In the genomic region with DNA sequence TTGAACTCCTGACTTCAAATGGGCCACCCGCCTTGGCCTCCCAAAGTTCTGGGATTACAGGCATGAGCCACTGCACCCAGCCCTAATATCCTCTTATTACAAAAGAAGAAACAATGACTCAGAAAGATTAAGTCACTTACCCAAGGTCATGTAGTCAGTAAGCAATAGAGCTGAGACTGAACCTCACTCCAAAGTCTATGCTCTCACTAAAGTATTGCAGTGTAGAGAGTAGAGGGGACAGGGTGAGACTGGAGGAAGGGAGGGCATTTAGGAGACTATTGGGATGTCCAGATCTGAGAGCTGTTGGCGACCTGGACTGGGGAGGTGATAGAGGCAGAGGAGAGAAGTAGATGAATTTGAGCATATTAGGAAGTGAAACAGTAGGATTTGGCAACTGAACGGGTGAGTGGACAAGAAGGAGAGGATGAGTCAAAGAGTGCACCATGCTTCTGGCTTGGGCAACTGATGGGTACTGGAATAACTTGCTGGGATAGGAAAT, we compare ENCODE assay signal across 10 cellular contexts. TPM values are rescaled to one million over a fixed set of nuclear protein-coding genes. Genes with fewer than 3 reads are reported as not detected.
DNase-seq lines count a peak whose midpoint lies in the region; ATAC-seq, FAIRE-seq and TF ChIP-seq lines count a peak whose summit lies in the region.
"Had no signal": no experiment of that assay in that cellular context is flagged by ENCODE, and none has a peak within 500 bp of the region (broad histone marks: within the 10 kb centered on the region; RNA-seq: fewer than 3 reads in every experiment).

No MANE protein-coding gene starts in this region.

- 39% methylated on average over 3 of the region's 3 CpGs for WGBS in A549 (ENCODE audit: missing lambda C conversion rate)
- WGBS in gastroesophageal sphincter (ENCODE audit: low coverage in 1 of 2), 2 donors: 69 to 85% methylated on average over 2 to 3 of the region's 3 CpGs
- WGBS in transverse colon (ENCODE audit: low coverage in 1 of 2), 2 donors: 76 to 78% methylated on average over 2 to 3 of the region's 3 CpGs

- H3K4me3 ChIP-seq in A549: no peak overlapping the region
- H3K4me3 ChIP-seq in HCT116 (replicated peaks in 1 of 2; ENCODE audit: low read depth in 1 of 2, low read length in 2 of 2): no peak overlapping the region
- no peak overlapping the region for H3K4me3 ChIP-seq in gastroesophageal sphincter
- no peak overlapping the region for H3K4me3 ChIP-seq in transverse colon

- H3K36me3 Mint-ChIP-seq in activated CD4-positive, alpha-beta memory T cell treated with anti-CD3 and anti-CD28 coated beads, Interleukin-2, amount 10 ng/mL, durations not matched to agents 7 days and 5 days (ENCODE audit: low read depth): peaks cover 68% of the 10 kb centered on the region

- no peak for TF ChIP-seq POLR2A in A549 (IDR thresholded peaks at IDR 0.05; ENCODE audit: low read length)
- TF ChIP-seq POLR2A in HCT116 (IDR thresholded peaks at IDR 0.05; ENCODE audit: borderline replicate concordance, extremely low read depth, insufficient read depth, insufficient read length): no peak
- TF ChIP-seq POLR2A in gastroesophageal sphincter (IDR thresholded peaks at IDR 0.05): no peak
- TF ChIP-seq POLR2A in transverse colon (IDR thresholded peaks at IDR 0.05): no peak

- H3K36me3 ChIP-seq in HCT116 (ENCODE audit: control insufficient read depth in 1 of 2, insufficient read depth in 2 of 2, low read length in 2 of 2) (no peaks in the 10 kb centered on the region), gastroesophageal sphincter (peaks cover 0 to 5% of the 10 kb centered on the region in 2 donors), transverse colon (no peaks in the 10 kb centered on the region)

- TF ChIP-seq RAD21 in A549 (conservative IDR thresholded peaks at IDR 0.05 in 1 of 2, IDR thresholded peaks at IDR 0.05 in 1 of 2) (no peak), HCT116 (IDR thresholded peaks at IDR 0.05; ENCODE audit: low read depth) (no peak)

- peaks cover 45% of the 10 kb centered on the region for H3K4me1 Mint-ChIP-seq in activated CD4-positive, alpha-beta memory T cell treated with anti-CD3 and anti-CD28 coated beads, Interleukin-2, amount 10 ng/mL, durations not matched to agents 7 days and 5 days

- BruUV-seq in HCT116 (replicated peaks; lab: Mats Ljungman, UMichigan): no TSS peak

- no peak overlapping the region for H3K9ac ChIP-seq in HCT116 (ENCODE audit: low read length)

- in situ Hi-C loops in transverse colon (cut with MboI; ENCODE audit: low pct_ligation_motif_present in 1 of 4, low pct_unique_long_range_greater_than_20kb in 1 of 4, low sequenced_read_pairs in 3 of 4): no loop called here

- CTCF ChIA-PET in A549 (lab: Yijun Ruan, JAX): no interaction called here
- CTCF ChIA-PET in HCT116 (lab: Charles Lee): no interaction called here
- CTCF ChIA-PET in activated CD4-positive, alpha-beta memory T cell treated with anti-CD3 and anti-CD28 coated beads, Interleukin-2, amount 10 ng/mL, durations not matched to agents 7 days and 5 days (lab: Charles Lee): no interaction called here

- 0 out of 3 replicates have a peak, but pooled peaks cover 4% of the 10 kb centered on the region for H3K9me3 ChIP-seq in A549
- H3K9me3 ChIP-seq in HCT116 (ENCODE audit: control insufficient read depth in 1 of 2, insufficient read depth in 1 of 2, low read depth in 1 of 2, low read length in 2 of 2): no peaks in the 10 kb centered on the region
- no peaks in the 10 kb centered on the region for H3K9me3 ChIP-seq in gastroesophageal sphincter
- no peaks in the 10 kb centered on the region for H3K9me3 ChIP-seq in transverse colon

- H3K79me2 ChIP-seq in HCT116 (ENCODE audit: insufficient read depth, low read length): no peaks in the 10 kb centered on the region

- peak overlapping the region; percentile 82 for H3K27ac Mint-ChIP-seq in activated CD4-positive, alpha-beta memory T cell treated with anti-CD3 and anti-CD28 coated beads, Interleukin-2, amount 10 ng/mL, durations not matched to agents 7 days and 5 days

- H3K27me3 ChIP-seq in HCT116 (ENCODE audit: insufficient read depth, low read length) (no peaks in the 10 kb centered on the region), gastroesophageal sphincter (no peaks in the 10 kb centered on the region), transverse colon (no peaks in the 10 kb centered on the region)

- peaks cover 8% of the 10 kb centered on the region; the same call in 2 of the 3 replicates for H3K4me1 ChIP-seq in A549
- H3K4me1 ChIP-seq in HCT116 (ENCODE audit: control insufficient read depth in 1 of 2, insufficient read depth in 2 of 2, low read length in 2 of 2): peaks cover 0 to 15% of the 10 kb centered on the region in 2 experiments; a peak in 2 of 4 replicates
- H3K4me1 ChIP-seq in gastroesophageal sphincter: no peaks in the 10 kb centered on the region
- H3K4me1 ChIP-seq in transverse colon: no peaks in the 10 kb centered on the region

- FAIRE-seq in A549 (lab: Jason Lieb, UNC): no peak

- H3K9me3 Mint-ChIP-seq in activated CD4-positive, alpha-beta memory T cell treated with anti-CD3 and anti-CD28 coated beads, Interleukin-2, amount 10 ng/mL, durations not matched to agents 7 days and 5 days: no peaks in the 10 kb centered on the region

- RAD21 ChIA-PET in HCT116 (lab: Charles Lee; ENCODE audit: low non-redundant PET in 1 of 2, low total read pairs in 2 of 2, uncharacterized antibody in 2 of 2, unreplicated experiment in 2 of 2): no interaction called here

- H4K20me1 ChIP-seq in HCT116 (ENCODE audit: insufficient read depth): no peaks in the 10 kb centered on the region

- intact Hi-C loops in HCT116 (cut with micrococcal nuclease): no loop called here
- intact Hi-C loops in transverse colon (cut with DNase I; ENCODE audit: low total_unique reads): no loop called here

- peak overlapping the region; percentile 29; the same call in 1 of the 3 replicates for H3K4me2 ChIP-seq in A549
- peak overlapping the region; percentile 25; the same call in 1 of the 2 replicates for H3K4me2 ChIP-seq in HCT116 (ENCODE audit: low read length)

- no peak overlapping the region for H3K4me3 Mint-ChIP-seq in activated CD4-positive, alpha-beta memory T cell treated with anti-CD3 and anti-CD28 coated beads, Interleukin-2, amount 10 ng/mL, durations not matched to agents 7 days and 5 days

- TF ChIP-seq EP300 in A549 (IDR thresholded peaks at IDR 0.05): no peak
- TF ChIP-seq EP300 in gastroesophageal sphincter (IDR thresholded peaks at IDR 0.05): no peak
- no peak for TF ChIP-seq EP300 in transverse colon (IDR thresholded peaks at IDR 0.05; ENCODE audit: low read depth)

- peak; percentile 62 to 81 for ATAC-seq in A549
- no peak for ATAC-seq in HCT116
- peak; percentile 40 for ATAC-seq in gastroesophageal sphincter
- ATAC-seq in HG02840 (IDR thresholded peaks at IDR 0.05; ENCODE audit: low FRiP score, unreplicated experiment): no peak
- ATAC-seq in HG03354 (IDR thresholded peaks at IDR 0.05; ENCODE audit: poor library complexity, severe bottlenecking, unreplicated experiment): no peak
- ATAC-seq in GM19397 (IDR thresholded peaks at IDR 0.05; ENCODE audit: unreplicated experiment): no peak

- H2AFZ ChIP-seq in HCT116 (ENCODE audit: low read depth, low read length, poor library complexity, severe bottlenecking): no peak overlapping the region

- DNase-seq in A549 (ENCODE audit: low read depth in 1 of 2, low spot score in 1 of 2): peak in 1 of 2 experiments; percentile 29
- no peak for DNase-seq in HCT116 (ENCODE audit: low read depth, low spot score)
- no peak for DNase-seq in activated CD4-positive, alpha-beta memory T cell treated with anti-CD3 and anti-CD28 coated beads, Interleukin-2, amount 10 ng/mL, durations not matched to agents 7 days and 5 days
- DNase-seq in transverse colon: no peak
- DNase-seq: KG1, SW 1271 had no signal

- H3K9me2 ChIP-seq in HCT116 (ENCODE audit: insufficient read depth): no peaks in the 10 kb centered on the region

- POLR2A ChIA-PET in A549 (lab: Yijun Ruan, JAX) (interaction anchor here (0.6 kb wide), 1 partner anchor 32 kb away, joined by 5 read pairs; no protein-coding TSS in a partner anchor), HCT116 (lab: Charles Lee) (no interaction called here)
- POLR2A ChIA-PET in activated CD4-positive, alpha-beta memory T cell treated with anti-CD3 and anti-CD28 coated beads, Interleukin-2, amount 10 ng/mL, durations not matched to agents 7 days and 5 days (lab: Charles Lee): interaction anchor here (1.1 to 1.8 kb wide), 5 partner anchors 9 to 109 kb away, joined by 3 to 6 read pairs (median 3); a partner anchor contains a TSS

- no peak for TF ChIP-seq CTCF in A549 (IDR thresholded peaks at IDR 0.05)
- no peak for TF ChIP-seq CTCF in HCT116 (IDR thresholded peaks at IDR 0.05 in 2 of 3, conservative IDR thresholded peaks at IDR 0.05 in 1 of 3; ENCODE audit: borderline replicate concordance in 1 of 3, insufficient read depth in 1 of 3, low read depth in 2 of 3, low read length in 2 of 3)
- TF ChIP-seq CTCF in gastroesophageal sphincter (IDR thresholded peaks at IDR 0.05): no peak
- no peak for TF ChIP-seq CTCF in transverse colon (IDR thresholded peaks at IDR 0.05)

- H3K27ac ChIP-seq in A549 (peak overlapping the region in 1 of 2 experiments; percentile 53; a peak in 1 of 6 replicates), HCT116 (ENCODE audit: low read depth, low read length) (no peak overlapping the region), gastroesophageal sphincter (no peak overlapping the region), transverse colon (no peak overlapping the region)

- no peaks in the 10 kb centered on the region for H3K27me3 Mint-ChIP-seq in activated CD4-positive, alpha-beta memory T cell treated with anti-CD3 and anti-CD28 coated beads, Interleukin-2, amount 10 ng/mL, durations not matched to agents 7 days and 5 days

TF ChIP-seq in A549, 52 proteins besides CTCF, POLR2A, EP300 and RAD21 (continues in another document):
- no peak for TF ChIP-seq NFE2L2 (conservative IDR thresholded peaks at IDR 0.05; ENCODE audit: low read length)
- TF ChIP-seq JUNB (IDR thresholded peaks at IDR 0.05): 0 out of 2 replicates have a peak, but pooled peaks have one; percentile 18

TF ChIP-seq in HCT116, 20 proteins besides CTCF, POLR2A, EP300 and RAD21 (continues in another document):
- TF ChIP-seq JUND (IDR thresholded peaks at IDR 0.05) (peak; percentile 25; the same call in 1 of the 2 replicates), EZH2 (IDR thresholded peaks at IDR 0.05) (no peak), FOSL1 (IDR thresholded peaks at IDR 0.05; ENCODE audit: low read depth) (no peak), EGR1 (IDR thresholded peaks at IDR 0.05; ENCODE audit: low read depth) (no peak)

RNA-seq across cellular contexts. Expression of a gene that starts 11.8 kb away (rescaled TPM):
- polyA plus RNA-seq in A549 (2011; rRNA removed): 0.03 TPM in 1 of 2 replicates, not detected in the other
- not detected in 2 replicates for polyA plus RNA-seq in A549 (2012; cell fraction: cytosol; rRNA removed)
- not detected in 2 replicates for polyA plus RNA-seq in A549 (2012; cell fraction: nucleus; rRNA removed)
- polyA plus RNA-seq in A549 (2017; fragmentation: RNase III; extraction: RNeasy Plus Mini Kit Qiagen cat#74134 plus additional on column Dnase treatment): not detected in 3 replicates
- not detected in 2 replicates for polyA minus RNA-seq in A549 (2011; rRNA and poly(A)+ RNA removed)
- 1.5 TPM for total RNA-seq in HCT116 (2021; ENCODE audit: unreplicated experiment)
- polyA plus RNA-seq in HCT116 (2012): 0.53 and 0.60 TPM in 2 replicates
- total RNA-seq in activated CD4-positive, alpha-beta memory T cell treated with anti-CD3 and anti-CD28 coated beads, Interleukin-2, amount 10 ng/mL, durations not matched to agents 7 days and 5 days: 10 to 100 TPM; 47.0 to 49.1 TPM
- 1 to 10 TPM; 2.0 to 3.3 (median 3.0) TPM for total RNA-seq in gastroesophageal sphincter
- total RNA-seq in transverse colon: 1 to 10 TPM in 3 of 4 donors, under 1 TPM in 1; 0.96 to 7.1 (median 5.1) TPM

Comparison
In these comparisons a context has a peak if more than half of its experiments do, and no peak if none do; other contexts are left out.
1. ATAC-seq: peak in A549 (2 of 2) and gastroesophageal sphincter (single experiment); none in HCT116 (single experiment), HG02840 (single experiment), HG03354 (single experiment) and GM19397 (single experiment).
2. RNA of a gene that starts 11.8 kb away (total RNA-seq): 47.0 to 49.1 TPM in activated CD4-positive, alpha-beta memory T cell treated with anti-CD3 and anti-CD28 coated beads, Interleukin-2, amount 10 ng/mL, durations not matched to agents 7 days and 5 days; 0.96 to 7.1 TPM in transverse colon, 2.0 to 3.3 TPM in gastroesophageal sphincter and 1.5 TPM in HCT116 (single experiment); every median in the first group is over 4 times any median in the second.